In genomic region chr13:45681101-45681500, GRCh38 we compare ENCODE assay signal across 24 cellular contexts. TPM values are rescaled to one million over a fixed set of nuclear protein-coding genes. Genes with fewer than 3 reads are reported as not detected.
"Had no signal": no experiment of that assay in that cellular context is flagged by ENCODE, and none has a peak within 500 bp of the region (broad histone marks: within the 10 kb centered on the region; RNA-seq: fewer than 3 reads in every experiment).

No MANE protein-coding gene starts in this region.

- H3K27ac Mint-ChIP-seq: activated CD4-positive, alpha-beta T cell treated with anti-CD3 and anti-CD28 coated beads, Interleukin-2, amount 10 ng/mL, durations not matched to agents 7 days and 5 days; activated naive CD8-positive, alpha-beta T cell treated with anti-CD3 and anti-CD28 coated beads for 36 hours; endodermal cell; memory B cell; natural killer cell had no signal

- ATAC-seq: left lobe of liver, natural killer cell, sciatic nerve, upper lobe of right lung had no signal

- DNase-seq: activated CD4-positive, alpha-beta T cell treated with anti-CD3 and anti-CD28 coated beads, Interleukin-2, amount 10 ng/mL, durations not matched to agents 7 days and 5 days; activated CD4-positive, CD25-positive, alpha-beta regulatory T cell; activated CD8-positive, alpha-beta memory T cell treated with anti-CD3 and anti-CD28 coated beads for 24 hours; activated gamma-delta T cell treated with Interleukin-2 at 50 U/mL for 16 hours; activated naive CD8-positive, alpha-beta T cell treated with anti-CD3 and anti-CD28 coated beads for 36 hours; endodermal cell; erythroblast; islet precursor cell; natural killer cell; nucleus accumbens; stimulated activated CD4-positive, alpha-beta T cell treated with anti-CD3 and anti-CD28 coated beads, Interleukin-1b, Interleukin-23, amount 100 ng/mL, for 48 hours; stomach; SW 1271; upper lobe of right lung had no signal

- H3K4me3 Mint-ChIP-seq: activated CD4-positive, alpha-beta T cell treated with anti-CD3 and anti-CD28 coated beads, Interleukin-2, amount 10 ng/mL, durations not matched to agents 7 days and 5 days; activated naive CD8-positive, alpha-beta T cell treated with anti-CD3 and anti-CD28 coated beads for 36 hours; endodermal cell; memory B cell; natural killer cell had no signal

- H3K4me1 Mint-ChIP-seq: activated CD4-positive, alpha-beta T cell treated with anti-CD3 and anti-CD28 coated beads, Interleukin-2, amount 10 ng/mL, durations not matched to agents 7 days and 5 days; activated naive CD8-positive, alpha-beta T cell treated with anti-CD3 and anti-CD28 coated beads for 36 hours; memory B cell; natural killer cell had no signal

- H3K27me3 Mint-ChIP-seq: activated CD4-positive, alpha-beta T cell treated with anti-CD3 and anti-CD28 coated beads, Interleukin-2, amount 10 ng/mL, durations not matched to agents 7 days and 5 days; progenitor cell of endocrine pancreas had no signal

- H3K4me3 ChIP-seq: hepatocyte, stomach, thoracic aorta, upper lobe of right lung had no signal

- H3K36me3 Mint-ChIP-seq: activated naive CD8-positive, alpha-beta T cell treated with anti-CD3 and anti-CD28 coated beads for 36 hours; memory B cell; natural killer cell had no signal

- H3K9me3 ChIP-seq: stomach, thoracic aorta, upper lobe of right lung had no signal

RNA-seq across cellular contexts. Expression of gene CBY2, which starts 21.0 kb away (rescaled TPM):
- total RNA-seq: activated CD4-positive, alpha-beta T cell treated with anti-CD3 and anti-CD28 coated beads, Interleukin-2, amount 10 ng/mL, durations not matched to agents 7 days and 5 days; activated naive CD8-positive, alpha-beta T cell treated with anti-CD3 and anti-CD28 coated beads for 36 hours; bronchial epithelial cell; dermis microvascular lymphatic vessel endothelial cell; endodermal cell; glomerular endothelial cell; hepatocyte; left lobe of liver; mucosa of gallbladder; natural killer cell; progenitor cell of endocrine pancreas; sciatic nerve; stomach; thoracic aorta; upper lobe of right lung had no signal
- polyA plus RNA-seq: hepatocyte, stomach had no signal
